In genomic region chrX:102959471-102959870, GRCh38 we compare ENCODE assay signal across 16 cellular contexts. TPM values are rescaled to one million over a fixed set of nuclear protein-coding genes. Genes with fewer than 3 reads are reported as not detected.
DNase-seq lines count a peak whose midpoint lies in the region; ATAC-seq and TF ChIP-seq lines count a peak whose summit lies in the region.
"Had no signal": no experiment of that assay in that cellular context is flagged by ENCODE, and none has a peak within 500 bp of the region (broad histone marks: within the 10 kb centered on the region; RNA-seq: fewer than 3 reads in every experiment).

No MANE protein-coding gene starts in this region.

- H3K9ac ChIP-seq in BLaER1 treated with 17β-estradiol and CSF1 and Interleukin-3, amounts not matched to agents 10 nM and 100 nM, result no peak overlapping the region

- H3K27me3 ChIP-seq in BLaER1 treated with 17β-estradiol and CSF1 and Interleukin-3, amounts not matched to agents 10 nM and 100 nM, result no peaks in the 10 kb centered on the region
- H3K27me3 ChIP-seq: tibial artery had no signal

- no peak overlapping the region for H3K4me3 ChIP-seq in BLaER1 treated with 17β-estradiol and CSF1 and Interleukin-3, amounts not matched to agents 10 nM and 100 nM
- H3K4me3 ChIP-seq: esophagus muscularis mucosa, tibial artery had no signal

- H3K36me3 ChIP-seq in BLaER1 treated with 17β-estradiol and CSF1 and Interleukin-3, amounts not matched to agents 10 nM and 100 nM, result no peaks in the 10 kb centered on the region
- H3K36me3 ChIP-seq: esophagus muscularis mucosa, tibial artery, WERI-Rb-1 had no signal

- DNase-seq in LHCN-M2 (ENCODE audit: low read depth), result peak; percentile 79
- DNase-seq in brain pericyte (ENCODE audit: low read depth, low spot score), result peak; percentile 25
- peak; percentile 29 for DNase-seq in kidney tubule cell (ENCODE audit: low spot score)
- no peak for DNase-seq in NCI-H226
- DNase-seq in HEK293T (ENCODE audit: extremely low spot score), result no peak
- DNase-seq: activated CD8-positive, alpha-beta memory T cell treated with anti-CD3 and anti-CD28 coated beads, Interleukin-2, amount 50 U/mL, for 48 hours; activated naive CD8-positive, alpha-beta T cell treated with anti-CD3 and anti-CD28 coated beads for 36 hours; immature natural killer cell; NCI-H2171 treated with DMSO at 0.1 percent for 48 hours; posterior cingulate gyrus; tibial artery; WERI-Rb-1 had no signal

- POLR2A ChIA-PET in HEK293T (lab: Yijun Ruan, JAX), result no interaction called here

- H3K9me3 ChIP-seq in BLaER1 treated with 17β-estradiol and CSF1 and Interleukin-3, amounts not matched to agents 10 nM and 100 nM (replicated peaks in 1 of 11), result peaks cover 17 to 24% (median 21%) of the 10 kb centered on the region in 11 experiments; a peak in 18 of 22 replicates
- H3K9me3 ChIP-seq: esophagus muscularis mucosa, tibial artery had no signal

- no peaks in the 10 kb centered on the region for H4K20me1 ChIP-seq in BLaER1 treated with 17β-estradiol and CSF1 and Interleukin-3, amounts not matched to agents 10 nM and 100 nM

- CTCF ChIA-PET in HEK293T (lab: Yijun Ruan, JAX), result interaction anchor here (1.0 to 3.3 kb wide), 2 partner anchors 8 to 27 kb away, joined by 3 to 28 read pairs; no protein-coding TSS in a partner anchor

- ATAC-seq in HG02840 (IDR thresholded peaks at IDR 0.05; ENCODE audit: low FRiP score, unreplicated experiment), result no peak
- no peak for ATAC-seq in HG02938 (IDR thresholded peaks at IDR 0.05; ENCODE audit: unreplicated experiment)

- peak overlapping the region in 8 of 11 experiments; percentile 17 to 62 (median 52); a peak in 14 of 22 replicates for H3K27ac ChIP-seq in BLaER1 treated with 17β-estradiol and CSF1 and Interleukin-3, amounts not matched to agents 10 nM and 100 nM
- H3K27ac ChIP-seq: esophagus muscularis mucosa, tibial artery, WERI-Rb-1 had no signal

- H3K4me2 ChIP-seq in BLaER1 treated with 17β-estradiol and CSF1 and Interleukin-3, amounts not matched to agents 10 nM and 100 nM, result peak overlapping the region; percentile 10 to 68 (median 56); a peak in 20 of 22 replicates

- peaks cover 12 to 23% (median 17%) of the 10 kb centered on the region in 10 experiments for H3K4me1 ChIP-seq in BLaER1 treated with 17β-estradiol and CSF1 and Interleukin-3, amounts not matched to agents 10 nM and 100 nM
- H3K4me1 ChIP-seq: esophagus muscularis mucosa, tibial artery had no signal

TF ChIP-seq in HEK293T, 16 proteins besides CTCF, POLR2A, EP300 and RAD21:
- TF ChIP-seq CTBP1 (IDR thresholded peaks at IDR 0.05; ENCODE audit: borderline replicate concordance) (no peak), FOXA1 (IDR thresholded peaks at IDR 0.05) (no peak), ARNT (IDR thresholded peaks at IDR 0.05) (no peak), NFRKB (IDR thresholded peaks at IDR 0.05) (no peak), ELF4 (IDR thresholded peaks at IDR 0.05) (no peak), L3MBTL2 (conservative IDR thresholded peaks at IDR 0.05) (no peak), LEF1 (IDR thresholded peaks at IDR 0.05; ENCODE audit: borderline replicate concordance) (no peak), SUZ12 (IDR thresholded peaks at IDR 0.05) (no peak), BHLHE40 (IDR thresholded peaks at IDR 0.05; ENCODE audit: borderline replicate concordance) (no peak), FOXM1 (IDR thresholded peaks at IDR 0.05; ENCODE audit: borderline replicate concordance) (no peak), HDGF (IDR thresholded peaks at IDR 0.05; ENCODE audit: borderline replicate concordance) (no peak)
- TF ChIP-seq, protein P1, sequence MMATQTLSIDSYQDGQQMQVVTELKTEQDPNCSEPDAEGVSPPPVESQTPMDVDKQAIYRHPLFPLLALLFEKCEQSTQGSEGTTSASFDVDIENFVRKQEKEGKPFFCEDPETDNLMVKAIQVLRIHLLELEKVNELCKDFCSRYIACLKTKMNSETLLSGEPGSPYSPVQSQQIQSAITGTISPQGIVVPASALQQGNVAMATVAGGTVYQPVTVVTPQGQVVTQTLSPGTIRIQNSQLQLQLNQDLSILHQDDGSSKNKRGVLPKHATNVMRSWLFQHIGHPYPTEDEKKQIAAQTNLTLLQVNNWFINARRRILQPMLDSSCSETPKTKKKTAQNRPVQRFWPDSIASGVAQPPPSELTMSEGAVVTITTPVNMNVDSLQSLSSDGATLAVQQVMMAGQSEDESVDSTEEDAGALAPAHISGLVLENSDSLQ (IDR thresholded peaks at IDR 0.05), result no peak
TF ChIP-seq in HEK293T: peak in this region for 0.

RNA-seq across cellular contexts. Expression of gene RAB40AL, which starts 22.4 kb away (rescaled TPM):
- total RNA-seq in LHCN-M2 (2014; rRNA removed), result not detected in 2 replicates
- polyA plus RNA-seq in LHCN-M2 (2012), result 0.12 TPM
- polyA plus RNA-seq: immature natural killer cell had no signal

Comparison
In these comparisons a context has a peak if more than half of its experiments do, and no peak if none do; other contexts are left out.
1. DNase-seq: peak in LHCN-M2 (single experiment), brain pericyte (single experiment) and kidney tubule cell (single experiment); none in NCI-H226 (single experiment) and HEK293T (single experiment).